22 cellular contexts compared by ENCODE assay signal in genomic region chr13:99960663-99961440, GRCh38. TPM values are rescaled to one million over a fixed set of nuclear protein-coding genes. Genes with fewer than 3 reads are reported as not detected.
DNase-seq lines count a peak whose midpoint lies in the region; ATAC-seq and TF ChIP-seq lines count a peak whose summit lies in the region.
"Had no signal": no experiment of that assay in that cellular context is flagged by ENCODE, and none has a peak within 500 bp of the region (broad histone marks: within the 10 kb centered on the region; RNA-seq: fewer than 3 reads in every experiment).

No MANE protein-coding gene starts in this region.

- intact Hi-C loops in activated CD4-positive, alpha-beta T cell treated with anti-CD3 and anti-CD28 coated beads for 36 hours (cut with DNase I, micrococcal nuclease), result loop anchor here in 1 of 2 experiments (2.0 kb wide), 1 partner anchor 66 kb away; no protein-coding TSS in a partner anchor
- intact Hi-C loops in stomach (cut with DNase I; ENCODE audit: low total_unique reads), result no loop called here

- H3K27ac ChIP-seq in WERI-Rb-1 (peak overlapping the region; percentile 18; the same call in 1 of the 2 replicates), iPS-20b (ENCODE audit: low read length) (no peak overlapping the region), stomach (no peak overlapping the region)
- H3K27ac ChIP-seq: parathyroid adenoma, upper lobe of right lung had no signal

- H3K4me3 ChIP-seq in WERI-Rb-1 (ENCODE audit: low read depth, low read length) (no peak overlapping the region), iPS-20b (ENCODE audit: low read length) (peak overlapping the region; percentile 24; the same call in 1 of the 2 replicates), stomach (no peak overlapping the region)
- H3K4me3 ChIP-seq: upper lobe of right lung had no signal

- no peak for TF ChIP-seq EP300 in stomach (IDR thresholded peaks at IDR 0.05)

- H3K9me3 ChIP-seq in WERI-Rb-1 (ENCODE audit: severe bottlenecking), result no peaks in the 10 kb centered on the region
- H3K9me3 ChIP-seq in iPS-20b (ENCODE audit: insufficient read depth, low read depth, low read length), result no peaks in the 10 kb centered on the region
- peaks cover 0 to 18% (median 4%) of the 10 kb centered on the region in 4 donors for H3K9me3 ChIP-seq in stomach
- H3K9me3 ChIP-seq: upper lobe of right lung had no signal

- H3K27ac Mint-ChIP-seq in activated CD4-positive, alpha-beta T cell treated with anti-CD3 and anti-CD28 coated beads for 36 hours, result no peak overlapping the region
- no peak overlapping the region for H3K27ac Mint-ChIP-seq in activated CD4-positive, alpha-beta T cell treated with anti-CD3 and anti-CD28 coated beads, Interleukin-2, amount 10 ng/mL, durations not matched to agents 7 days and 5 days
- H3K27ac Mint-ChIP-seq: stimulated activated naive B cell treated with anti-CD40 and anti-IgM and Interleukin-4, amounts not matched to agents 10 μg/mL and 1 μg/mL and 100 μg/mL, for 72 hours had no signal

- no peaks in the 10 kb centered on the region for H3K9me3 Mint-ChIP-seq in activated CD4-positive, alpha-beta T cell treated with anti-CD3 and anti-CD28 coated beads for 36 hours (ENCODE audit: low read depth)
- peaks cover 2% of the 10 kb centered on the region for H3K9me3 Mint-ChIP-seq in activated CD4-positive, alpha-beta T cell treated with anti-CD3 and anti-CD28 coated beads, Interleukin-2, amount 10 ng/mL, durations not matched to agents 7 days and 5 days
- H3K9me3 Mint-ChIP-seq: stimulated activated naive B cell treated with anti-CD40 and anti-IgM and Interleukin-4, amounts not matched to agents 10 μg/mL and 1 μg/mL and 100 μg/mL, for 72 hours had no signal

- no peak for ATAC-seq in activated CD4-positive, alpha-beta T cell treated with anti-CD3 and anti-CD28 coated beads for 36 hours
- no peak for ATAC-seq in HG02610 (IDR thresholded peaks at IDR 0.05; ENCODE audit: unreplicated experiment)
- ATAC-seq: stimulated activated naive B cell treated with anti-CD40 and anti-IgM and Interleukin-4, amounts not matched to agents 10 μg/mL and 1 μg/mL and 100 μg/mL, for 72 hours; upper lobe of right lung had no signal

- H3K27me3 ChIP-seq in WERI-Rb-1 (ENCODE audit: insufficient read depth, low read depth, severe bottlenecking) (peaks cover 18% of the 10 kb centered on the region), iPS-20b (ENCODE audit: insufficient read depth, low read length) (peaks cover 66% of the 10 kb centered on the region), stomach (peaks cover 48 to 100% (median 85%) of the 10 kb centered on the region in 3 donors)

- H3K4me1 ChIP-seq in iPS-20b (ENCODE audit: insufficient read depth, low read length), result peaks cover 24% of the 10 kb centered on the region
- H3K4me1 ChIP-seq in stomach, result peaks cover 24 to 38% (median 31%) of the 10 kb centered on the region in 4 donors
- H3K4me1 ChIP-seq: parathyroid adenoma had no signal

- H3K36me3 ChIP-seq in WERI-Rb-1 (peaks cover 6% of the 10 kb centered on the region), iPS-20b (ENCODE audit: insufficient read depth, low read depth, low read length) (peaks cover 24% of the 10 kb centered on the region), stomach (no peaks in the 10 kb centered on the region)
- H3K36me3 ChIP-seq: upper lobe of right lung had no signal

- POLR2A ChIA-PET in activated CD4-positive, alpha-beta T cell treated with anti-CD3 and anti-CD28 coated beads for 36 hours (lab: Charles Lee), result no interaction called here
- POLR2A ChIA-PET in activated CD4-positive, alpha-beta T cell treated with anti-CD3 and anti-CD28 coated beads, Interleukin-2, amount 10 ng/mL, durations not matched to agents 7 days and 5 days (lab: Charles Lee), result no interaction called here

- H3K9ac ChIP-seq in iPS-20b (ENCODE audit: low read depth, low read length), result no peak overlapping the region
- H3K9ac ChIP-seq: parathyroid adenoma had no signal

- H3K27me3 Mint-ChIP-seq in activated CD4-positive, alpha-beta T cell treated with anti-CD3 and anti-CD28 coated beads for 36 hours, result peaks cover 72% of the 10 kb centered on the region
- H3K27me3 Mint-ChIP-seq in activated CD4-positive, alpha-beta T cell treated with anti-CD3 and anti-CD28 coated beads, Interleukin-2, amount 10 ng/mL, durations not matched to agents 7 days and 5 days, result peaks cover 80% of the 10 kb centered on the region

- no peaks in the 10 kb centered on the region for H3K36me3 Mint-ChIP-seq in activated CD4-positive, alpha-beta T cell treated with anti-CD3 and anti-CD28 coated beads for 36 hours (ENCODE audit: low read depth)
- H3K36me3 Mint-ChIP-seq in activated CD4-positive, alpha-beta T cell treated with anti-CD3 and anti-CD28 coated beads, Interleukin-2, amount 10 ng/mL, durations not matched to agents 7 days and 5 days (ENCODE audit: low read depth), result no peaks in the 10 kb centered on the region
- H3K36me3 Mint-ChIP-seq: CD8-positive, alpha-beta memory T cell had no signal

- peak; percentile 6 for DNase-seq in activated CD4-positive, alpha-beta T cell treated with anti-CD3 and anti-CD28 coated beads for 36 hours
- no peak for DNase-seq in activated CD4-positive, alpha-beta T cell treated with anti-CD3 and anti-CD28 coated beads, Interleukin-2, amount 10 ng/mL, durations not matched to agents 7 days and 5 days
- DNase-seq in WERI-Rb-1 (peak; percentile 68), stomach (peak; percentile 11), NCI-H1105 treated with DMSO at 0.1 percent for 48 hours (lab: John Stamatoyannopoulos, UW) (no peak), MV-4-11 (lab: John Stamatoyannopoulos, UW) (no peak)
- DNase-seq: activated gamma-delta T cell; aorta; CD8-positive, alpha-beta memory T cell; cortex of kidney; islet precursor cell; KG1; NCI-H1694; RPMI8226; stimulated activated naive B cell treated with anti-CD40 and anti-IgM and Interleukin-4, amounts not matched to agents 10 μg/mL and 1 μg/mL and 100 μg/mL, for 72 hours; upper lobe of right lung had no signal

- no peak overlapping the region for H3K4me3 Mint-ChIP-seq in activated CD4-positive, alpha-beta T cell treated with anti-CD3 and anti-CD28 coated beads for 36 hours
- H3K4me3 Mint-ChIP-seq in activated CD4-positive, alpha-beta T cell treated with anti-CD3 and anti-CD28 coated beads, Interleukin-2, amount 10 ng/mL, durations not matched to agents 7 days and 5 days, result no peak overlapping the region

- peaks cover 27% of the 10 kb centered on the region for H3K4me1 Mint-ChIP-seq in activated CD4-positive, alpha-beta T cell treated with anti-CD3 and anti-CD28 coated beads for 36 hours
- H3K4me1 Mint-ChIP-seq in activated CD4-positive, alpha-beta T cell treated with anti-CD3 and anti-CD28 coated beads, Interleukin-2, amount 10 ng/mL, durations not matched to agents 7 days and 5 days, result peaks cover 18% of the 10 kb centered on the region

- TF ChIP-seq POLR2A in stomach (IDR thresholded peaks at IDR 0.05), result no peak

- CTCF ChIA-PET in activated CD4-positive, alpha-beta T cell treated with anti-CD3 and anti-CD28 coated beads for 36 hours (lab: Charles Lee), result interaction anchor here (0.7 to 1.1 kb wide), 2 partner anchors 14 to 21 kb away, joined by 4 to 5 read pairs; partner anchors contain the start of gene ZIC2
- CTCF ChIA-PET in activated CD4-positive, alpha-beta T cell treated with anti-CD3 and anti-CD28 coated beads, Interleukin-2, amount 10 ng/mL, durations not matched to agents 7 days and 5 days (lab: Charles Lee), result interaction anchor here (0.6 to 1.2 kb wide), 2 partner anchors 183 to 306 kb away, joined by 3 to 5 read pairs; no protein-coding TSS in a partner anchor

- TF ChIP-seq CTCF in WERI-Rb-1 (IDR thresholded peaks at IDR 0.05; ENCODE audit: low read depth, low read length) (no peak), stomach (IDR thresholded peaks at IDR 0.05) (no peak)

- 9 to 19% (median 10%) methylated on average over 13 of the region's 13 CpGs for WGBS in stomach, 5 donors

RNA-seq across cellular contexts. Expression of gene ZIC5, which starts 10.7 kb away (rescaled TPM):
- total RNA-seq in activated CD4-positive, alpha-beta T cell treated with anti-CD3 and anti-CD28 coated beads for 36 hours, result not detected
- not detected for total RNA-seq in activated CD4-positive, alpha-beta T cell treated with anti-CD3 and anti-CD28 coated beads, Interleukin-2, amount 10 ng/mL, durations not matched to agents 7 days and 5 days
- total RNA-seq in stomach, result not detected
- polyA plus RNA-seq in stomach, result not detected
- total RNA-seq: aorta; CD8-positive, alpha-beta memory T cell; mononuclear cell; upper lobe of right lung had no signal
- polyA plus RNA-seq: AG04450; CD8-positive, alpha-beta memory T cell; esophagus had no signal

RNA-seq across cellular contexts. Expression of gene ZIC2, which starts 20.7 kb away (rescaled TPM):
- not detected for total RNA-seq in activated CD4-positive, alpha-beta T cell treated with anti-CD3 and anti-CD28 coated beads for 36 hours
- total RNA-seq in activated CD4-positive, alpha-beta T cell treated with anti-CD3 and anti-CD28 coated beads, Interleukin-2, amount 10 ng/mL, durations not matched to agents 7 days and 5 days, result not detected
- total RNA-seq in stomach, result not detected
- not detected for polyA plus RNA-seq in stomach
- total RNA-seq: aorta; CD8-positive, alpha-beta memory T cell; mononuclear cell; upper lobe of right lung had no signal
- polyA plus RNA-seq: AG04450; CD8-positive, alpha-beta memory T cell had no signal

Comparison
In these comparisons a context has a peak if more than half of its experiments do, and no peak if none do; other contexts are left out.
1. DNase-seq: peak in activated CD4-positive, alpha-beta T cell treated with anti-CD3 and anti-CD28 coated beads for 36 hours (single experiment), WERI-Rb-1 (single experiment) and stomach (single experiment); none in activated CD4-positive, alpha-beta T cell treated with anti-CD3 and anti-CD28 coated beads, Interleukin-2, amount 10 ng/mL, durations not matched to agents 7 days and 5 days (single experiment), NCI-H1105 treated with DMSO at 0.1 percent for 48 hours (single experiment) and MV-4-11 (single experiment).